In the genomic region with DNA sequence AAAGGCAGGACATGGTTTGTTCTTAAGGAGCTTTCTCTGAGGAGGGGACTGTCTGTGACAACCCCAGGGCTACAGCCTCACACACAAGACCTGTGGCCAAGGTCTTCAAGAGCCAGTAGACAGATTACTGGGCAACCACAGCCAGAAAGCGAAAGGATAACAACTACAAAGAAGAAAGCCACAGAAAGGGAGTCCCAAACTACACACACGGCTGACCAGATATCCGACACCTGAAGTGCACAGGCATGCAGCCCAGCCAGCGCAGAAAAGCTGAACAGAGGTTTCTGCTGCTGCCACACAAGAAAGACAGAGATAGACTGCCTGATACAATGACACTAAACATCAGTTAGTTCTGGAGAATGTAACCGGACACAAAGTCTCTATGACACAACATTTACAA, we compare ENCODE assay signal across 12 cellular contexts. TPM values are rescaled to one million over a fixed set of nuclear protein-coding genes. Genes with fewer than 3 reads are reported as not detected.
DNase-seq lines count a peak whose midpoint lies in the region; ATAC-seq, FAIRE-seq and TF ChIP-seq lines count a peak whose summit lies in the region.
"Had no signal": no experiment of that assay in that cellular context is flagged by ENCODE, and none has a peak within 500 bp of the region (broad histone marks: within the 10 kb centered on the region; RNA-seq: fewer than 3 reads in every experiment).

No MANE protein-coding gene starts in this region.

- peak overlapping the region; percentile 45 for H3K27ac Mint-ChIP-seq in CD8-positive, alpha-beta T cell
- H3K27ac Mint-ChIP-seq in astrocyte (ENCODE audit: unreplicated experiment) = no peak overlapping the region

- H3K4me1 ChIP-seq in CD8-positive, alpha-beta T cell (ENCODE audit: insufficient read depth, low read length) = no peaks in the 10 kb centered on the region
- no peaks in the 10 kb centered on the region for H3K4me1 ChIP-seq in astrocyte (ENCODE audit: insufficient read depth, low read length)
- H3K4me1 ChIP-seq: Peyer's patch had no signal

- H3K36me3 ChIP-seq in CD8-positive, alpha-beta T cell (ENCODE audit: insufficient read depth, low read length) = peaks cover 26% of the 10 kb centered on the region
- H3K36me3 ChIP-seq in astrocyte (ENCODE audit: insufficient read depth, low read length) = peaks cover 65% of the 10 kb centered on the region

- no peak overlapping the region for H2AFZ ChIP-seq in astrocyte (ENCODE audit: low read depth, low read length)

- no peaks in the 10 kb centered on the region for H3K9me3 Mint-ChIP-seq in CD8-positive, alpha-beta T cell
- H3K9me3 Mint-ChIP-seq in astrocyte (ENCODE audit: unreplicated experiment) = no peaks in the 10 kb centered on the region

- H3K4me1 Mint-ChIP-seq in CD8-positive, alpha-beta T cell (ENCODE audit: low read depth) = peaks cover 23% of the 10 kb centered on the region
- peaks cover 4% of the 10 kb centered on the region for H3K4me1 Mint-ChIP-seq in astrocyte (ENCODE audit: low read depth, unreplicated experiment)

- POLR2A ChIA-PET in CD8-positive, alpha-beta T cell (lab: Charles Lee) = no interaction called here

- FAIRE-seq in astrocyte (lab: Jason Lieb, UNC) = no peak

- peaks cover 91% of the 10 kb centered on the region for H3K79me2 ChIP-seq in astrocyte (ENCODE audit: insufficient read depth, low read length)

- H3K9me3 ChIP-seq in CD8-positive, alpha-beta T cell (ENCODE audit: low read length) = no peaks in the 10 kb centered on the region
- H3K9me3 ChIP-seq in astrocyte (ENCODE audit: insufficient read depth, low read depth, low read length) = no peaks in the 10 kb centered on the region
- H3K9me3 ChIP-seq: Peyer's patch, thoracic aorta had no signal

- peaks cover 91% of the 10 kb centered on the region for H4K20me1 ChIP-seq in astrocyte (ENCODE audit: insufficient read depth, low read length)

- no peaks in the 10 kb centered on the region for H3K27me3 ChIP-seq in CD8-positive, alpha-beta T cell (ENCODE audit: insufficient read depth, low read length)
- no peaks in the 10 kb centered on the region for H3K27me3 ChIP-seq in astrocyte (ENCODE audit: insufficient read depth, low read length)
- H3K27me3 ChIP-seq: Peyer's patch had no signal

- H3K9ac ChIP-seq in astrocyte (ENCODE audit: low read length) = no peak overlapping the region

- H3K4me3 ChIP-seq in CD8-positive, alpha-beta T cell (ENCODE audit: low read depth, low read length) = no peak overlapping the region
- H3K4me3 ChIP-seq in astrocyte (ENCODE audit: insufficient read depth, low read depth, low read length) = no peak overlapping the region
- H3K4me3 ChIP-seq: Peyer's patch, thoracic aorta had no signal

- no peak for ATAC-seq in CD8-positive, alpha-beta T cell
- ATAC-seq in GM19395 (IDR thresholded peaks at IDR 0.05; ENCODE audit: unreplicated experiment) = peak; percentile 80
- peak; percentile 53 for ATAC-seq in HG03060 (IDR thresholded peaks at IDR 0.05; ENCODE audit: low read depth, unreplicated experiment)
- no peak for ATAC-seq in GM21717 (IDR thresholded peaks at IDR 0.05; ENCODE audit: unreplicated experiment)

- H3K4me3 Mint-ChIP-seq in CD8-positive, alpha-beta T cell = no peak overlapping the region
- H3K4me3 Mint-ChIP-seq in astrocyte (ENCODE audit: unreplicated experiment) = peak overlapping the region; percentile 34

- CTCF ChIA-PET in CD8-positive, alpha-beta T cell (lab: Charles Lee) = no interaction called here

- no peak for DNase-seq in CD8-positive, alpha-beta T cell
- DNase-seq in astrocyte (ENCODE audit: low read depth) = no peak
- no peak for DNase-seq in OCI-M2 (lab: John Stamatoyannopoulos, UW; ENCODE audit: unreplicated experiment)
- DNase-seq in activated T-cell treated with anti-CD3 and anti-CD28 coated beads, Interleukin-2, amount 50 U/mL, for 1 hour = no peak
- DNase-seq in T-helper 9 cell = no peak
- DNase-seq: activated CD4-positive, alpha-beta T cell treated with anti-CD3 and anti-CD28 coated beads for 4 hours; Peyer's patch; stimulated activated CD4-positive, alpha-beta T cell treated with anti-CD3 and anti-CD28 coated beads, Interleukin-15, amount 100 ng/mL, for 24 hours had no signal

- intact Hi-C loops in CD8-positive, alpha-beta T cell (cut with DNase I, micrococcal nuclease) = no loop called here

- H3K27ac ChIP-seq in CD8-positive, alpha-beta T cell (ENCODE audit: low read depth, low read length) = no peak overlapping the region
- H3K27ac ChIP-seq in astrocyte (ENCODE audit: low read depth, low read length) = no peak overlapping the region
- H3K27ac ChIP-seq: Peyer's patch, thoracic aorta had no signal

- H3K36me3 Mint-ChIP-seq in CD8-positive, alpha-beta T cell = peaks cover 77% of the 10 kb centered on the region
- H3K36me3 Mint-ChIP-seq in astrocyte (ENCODE audit: low read depth, unreplicated experiment) = peaks cover 34% of the 10 kb centered on the region

- H3K4me2 ChIP-seq in astrocyte (ENCODE audit: low read length) = no peak overlapping the region

- TF ChIP-seq CTCF in CD8-positive, alpha-beta T cell (IDR thresholded peaks at IDR 0.05) = no peak
- TF ChIP-seq CTCF in astrocyte (IDR thresholded peaks at IDR 0.05; ENCODE audit: insufficient read depth, low read depth, low read length) = no peak

- no peaks in the 10 kb centered on the region for H3K27me3 Mint-ChIP-seq in CD8-positive, alpha-beta T cell (ENCODE audit: low read depth)
- H3K27me3 Mint-ChIP-seq in astrocyte (ENCODE audit: low read depth, unreplicated experiment) = no peaks in the 10 kb centered on the region

RNA-seq across cellular contexts. Expression of gene NADK, which starts 21.4 kb away (rescaled TPM):
- total RNA-seq in CD8-positive, alpha-beta T cell = 10 to 100 TPM; 15.4 to 16.7 TPM
- total RNA-seq in astrocyte = 83.7 and 87.6 TPM in 2 replicates

Comparison
In these comparisons a context has a peak if more than half of its experiments do, and no peak if none do; other contexts are left out.
1. ATAC-seq: peak in GM19395 (single experiment) and HG03060 (single experiment); none in CD8-positive, alpha-beta T cell (single experiment) and GM21717 (single experiment).